Comparison of ENCODE assay signal across 8 cellular contexts in genomic region chr15:82986442-82986780, GRCh38. TPM values are rescaled to one million over a fixed set of nuclear protein-coding genes. Genes with fewer than 3 reads are reported as not detected.
DNase-seq lines count a peak whose midpoint lies in the region; ATAC-seq, FAIRE-seq and TF ChIP-seq lines count a peak whose summit lies in the region.

No MANE protein-coding gene starts in this region.

- H3K4me1 ChIP-seq in lung (ENCODE audit: control insufficient read depth in 2 of 2, insufficient read depth in 2 of 2, low read length in 2 of 2): peaks cover 0 to 3% of the 10 kb centered on the region in 2 donors
- peaks cover 2% of the 10 kb centered on the region for H3K4me1 ChIP-seq in urinary bladder (ENCODE audit: insufficient read depth)

- peaks cover 2% of the 10 kb centered on the region; the same call in 1 of the 2 replicates for H3K27me3 ChIP-seq in H7 (ENCODE audit: control insufficient read depth, insufficient read depth, low read length)
- H3K27me3 ChIP-seq in bronchial epithelial cell (ENCODE audit: control insufficient read depth, insufficient read depth, low read length): no peaks in the 10 kb centered on the region
- no peaks in the 10 kb centered on the region for H3K27me3 ChIP-seq in lung (ENCODE audit: control insufficient read depth, insufficient read depth)

- WGBS in lung, 2 donors: 1% methylated on average over 12 of the region's 12 CpGs
- under 1% methylated on average over 12 of the region's 12 CpGs for WGBS in urinary bladder

- in situ Hi-C loops in GM13977 (cut with MboI; ENCODE audit: low pct_unique_long_range_greater_than_20kb, low sequenced_read_pairs, unreplicated experiment): loop anchor here (10.0 kb wide), 1 partner anchor 132 kb away; no protein-coding TSS in a partner anchor

- DNase-seq in GM13977 (ENCODE audit: low spot score) (peak; percentile 54), H7 (no peak), NCI-H460 (ENCODE audit: extremely low read depth, low read depth) (peak; percentile 5), bronchial epithelial cell (ENCODE audit: low read depth) (peak; percentile 20), lung (ENCODE audit: low spot score) (no peak), NCI-H187 treated with DMSO at 0.1 percent for 48 hours (lab: John Stamatoyannopoulos, UW) (no peak)
- DNase-seq in activated CD4-positive, CD25-positive, alpha-beta regulatory T cell treated with anti-CD3 and anti-CD28 coated beads, Interleukin-2, amount 50 U/mL, for 72 hours: no peak

- H3K9me3 ChIP-seq in lung (ENCODE audit: control insufficient read depth in 2 of 2, insufficient read depth in 1 of 2, low read length in 1 of 2): no peaks in the 10 kb centered on the region

- H3K4me3 ChIP-seq in H7 (ENCODE audit: insufficient read depth, low read depth, low read length) (peak overlapping the region; percentile 88), bronchial epithelial cell (ENCODE audit: low read depth, low read length) (peak overlapping the region; percentile 54), lung (peak overlapping the region; percentile 94), urinary bladder (ENCODE audit: low read depth, low read length) (peak overlapping the region; percentile 87)

- 0 out of 2 replicates have a peak, but pooled peaks cover 1% of the 10 kb centered on the region for H3K36me3 ChIP-seq in H7 (replicated peaks; ENCODE audit: control insufficient read depth, insufficient read depth, low read length)
- H3K36me3 ChIP-seq in bronchial epithelial cell (ENCODE audit: control insufficient read depth, insufficient read depth, low read length): peaks cover 1% of the 10 kb centered on the region
- H3K36me3 ChIP-seq in lung (ENCODE audit: control insufficient read depth in 2 of 2, insufficient read depth in 2 of 2, low read length in 2 of 2): peaks cover 0 to 4% of the 10 kb centered on the region in 2 donors
- peaks cover 1% of the 10 kb centered on the region for H3K36me3 ChIP-seq in urinary bladder (ENCODE audit: insufficient read depth)

- peak overlapping the region; percentile 0 to 71 for H3K27ac ChIP-seq in lung (ENCODE audit: low read depth in 1 of 2, low read length in 1 of 2)
- peak overlapping the region; percentile 48 for H3K27ac ChIP-seq in urinary bladder (ENCODE audit: low read depth)

- peak; percentile 25 for ATAC-seq in lung (ENCODE audit: insufficient read depth, low FRiP score)

- TF ChIP-seq CTCF in GM13977 (IDR thresholded peaks at IDR 0.05; ENCODE audit: extremely low read depth, insufficient read depth, missing control alignments) (no peak), bronchial epithelial cell (IDR thresholded peaks at IDR 0.05; ENCODE audit: insufficient read depth, low read length, severe bottlenecking) (no peak), lung (IDR thresholded peaks at IDR 0.05; ENCODE audit: control extremely low read depth, extremely low read depth) (no peak)

- no peak for FAIRE-seq in bronchial epithelial cell (lab: Jason Lieb, UNC)

RNA-seq across cellular contexts. Expression of gene RAMAC, which starts 0.4 kb away (rescaled TPM):
- total RNA-seq in H7 (2014; rRNA removed; shearing (Covaris generic)): 33.9 and 36.5 TPM in 2 replicates
- 22.0 and 23.3 TPM in 2 replicates for total RNA-seq in NCI-H460 (2014; rRNA removed; shearing (Covaris generic))
- polyA plus RNA-seq in NCI-H460 (2014; cell fraction: nucleus; rRNA removed): 8.2 and 9.5 TPM in 2 replicates
- total RNA-seq in bronchial epithelial cell (83.7 and 100 TPM in 2 replicates), lung (10 to 100 TPM; 15.6 to 28.6 TPM), urinary bladder (38.9 TPM)
- polyA plus RNA-seq in lung (10 to 100 TPM; 18.1 to 23.4 TPM), urinary bladder (22.1 TPM)

RNA-seq across cellular contexts. Expression of gene C15orf40, which starts 25.0 kb away (rescaled TPM):
- total RNA-seq in H7 (2014; rRNA removed; shearing (Covaris generic)): 21.3 and 48.6 TPM in 2 replicates
- total RNA-seq in NCI-H460 (2014; rRNA removed; shearing (Covaris generic)): 17.5 and 23.3 TPM in 2 replicates
- polyA plus RNA-seq in NCI-H460 (2014; cell fraction: nucleus; rRNA removed): 16.3 and 19.4 TPM in 2 replicates
- total RNA-seq in bronchial epithelial cell: 5.5 and 12.8 TPM in 2 replicates
- 10 to 100 TPM; 20.5 to 23.0 TPM for total RNA-seq in lung
- polyA plus RNA-seq in lung: 10 to 100 TPM; 16.7 to 26.1 TPM
- total RNA-seq in urinary bladder: 15.7 TPM
- polyA plus RNA-seq in urinary bladder: 17.2 TPM

RNA-seq across cellular contexts. Expression of gene HOMER2, which starts 33.9 kb away (rescaled TPM):
- total RNA-seq in H7 (2014; rRNA removed; shearing (Covaris generic)): 7.0 and 13.9 TPM in 2 replicates
- total RNA-seq in NCI-H460 (2014; rRNA removed; shearing (Covaris generic)): 16.9 and 18.5 TPM in 2 replicates
- 16.9 and 23.6 TPM in 2 replicates for polyA plus RNA-seq in NCI-H460 (2014; cell fraction: nucleus; rRNA removed)
- total RNA-seq in bronchial epithelial cell (75.3 and 108 TPM in 2 replicates), lung (10 to 100 TPM; 15.3 to 18.1 TPM), urinary bladder (8.9 TPM)
- polyA plus RNA-seq in lung (1 to 10 TPM; 7.5 to 7.9 TPM), urinary bladder (1.2 TPM)

Comparison
In these comparisons a context has a peak if more than half of its experiments do, and no peak if none do; other contexts are left out.
1. DNase-seq: peak in GM13977 (single experiment), NCI-H460 (single experiment) and bronchial epithelial cell (single experiment); none in H7 (single experiment), lung (single experiment), NCI-H187 treated with DMSO at 0.1 percent for 48 hours (single experiment) and activated CD4-positive, CD25-positive, alpha-beta regulatory T cell treated with anti-CD3 and anti-CD28 coated beads, Interleukin-2, amount 50 U/mL, for 72 hours (single experiment).
2. Peak in every context shown above with its lines, with median percentiles within 50 percentile points of each other: H3K4me3 ChIP-seq.